Comparison of ENCODE assay signal across 1 cellular context in the genomic region with DNA sequence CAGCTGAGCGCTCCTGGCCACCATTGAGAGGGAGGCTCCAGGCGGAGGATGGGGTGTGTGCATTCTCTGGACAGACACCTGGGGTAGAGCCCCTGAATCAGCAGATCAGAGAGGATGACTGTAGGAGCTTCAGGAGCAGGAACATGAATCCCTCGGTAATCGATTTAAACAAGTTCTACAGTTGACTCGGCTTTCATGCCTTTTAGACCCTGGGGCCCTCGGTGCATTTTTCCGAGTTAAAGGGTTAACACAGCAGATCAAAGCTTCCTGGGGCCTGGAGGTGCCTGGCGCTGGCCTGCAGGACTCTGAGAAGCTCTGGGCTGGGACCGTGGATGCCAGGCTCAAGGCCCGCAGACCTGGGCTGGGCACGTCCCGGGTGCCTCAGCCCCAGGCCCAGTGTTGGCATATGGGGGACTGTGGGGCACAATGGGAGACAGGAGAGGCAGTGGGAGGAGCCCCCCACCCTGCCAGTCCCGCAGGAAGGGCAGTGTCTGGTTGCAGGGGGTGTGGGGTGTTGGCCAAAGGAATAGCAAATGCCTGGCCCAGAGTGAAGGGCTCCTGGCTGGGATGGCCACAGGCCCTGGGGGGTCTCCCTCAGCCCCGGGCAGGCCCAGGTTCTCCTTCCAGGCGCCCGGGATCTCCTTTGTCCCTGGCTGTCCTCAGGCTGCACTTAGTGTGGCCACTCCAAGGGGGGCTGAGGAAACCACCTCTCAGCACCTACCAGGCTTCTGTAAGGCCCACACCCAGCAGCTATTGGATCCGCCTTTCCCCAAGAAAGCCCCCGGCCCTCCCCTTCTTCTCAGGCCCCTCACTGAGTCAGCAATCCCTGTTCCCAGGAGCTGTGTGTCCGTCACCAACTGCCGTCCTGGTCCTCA.
A peak's percentile ranks its signal among the peaks of the same experiment; 100 is the strongest.
TF ChIP-seq lines count a peak whose summit lies in the region.

No MANE protein-coding gene starts in this region.

TF ChIP-seq in K562, 482 proteins besides CTCF, POLR2A, EP300 and RAD21:
- 0 out of 2 replicates have a peak, but pooled peaks have one; percentile 2 for TF ChIP-seq POLR2G (IDR thresholded peaks at IDR 0.05; ENCODE audit: low read depth, low read length)
- TF ChIP-seq FUS (optimal IDR thresholded peaks at IDR 0.05; ENCODE audit: low read depth, low read length), result no peak
- no peak for TF ChIP-seq STAT5A (IDR thresholded peaks at IDR 0.05; ENCODE audit: borderline replicate concordance, low read length)
- TF ChIP-seq FOS (IDR thresholded peaks at IDR 0.05; ENCODE audit: extremely low read depth, insufficient read length), result no peak
- no peak for TF ChIP-seq PHB (CRISPR knock-in tag; IDR thresholded peaks at IDR 0.05)
- TF ChIP-seq, protein P1, sequence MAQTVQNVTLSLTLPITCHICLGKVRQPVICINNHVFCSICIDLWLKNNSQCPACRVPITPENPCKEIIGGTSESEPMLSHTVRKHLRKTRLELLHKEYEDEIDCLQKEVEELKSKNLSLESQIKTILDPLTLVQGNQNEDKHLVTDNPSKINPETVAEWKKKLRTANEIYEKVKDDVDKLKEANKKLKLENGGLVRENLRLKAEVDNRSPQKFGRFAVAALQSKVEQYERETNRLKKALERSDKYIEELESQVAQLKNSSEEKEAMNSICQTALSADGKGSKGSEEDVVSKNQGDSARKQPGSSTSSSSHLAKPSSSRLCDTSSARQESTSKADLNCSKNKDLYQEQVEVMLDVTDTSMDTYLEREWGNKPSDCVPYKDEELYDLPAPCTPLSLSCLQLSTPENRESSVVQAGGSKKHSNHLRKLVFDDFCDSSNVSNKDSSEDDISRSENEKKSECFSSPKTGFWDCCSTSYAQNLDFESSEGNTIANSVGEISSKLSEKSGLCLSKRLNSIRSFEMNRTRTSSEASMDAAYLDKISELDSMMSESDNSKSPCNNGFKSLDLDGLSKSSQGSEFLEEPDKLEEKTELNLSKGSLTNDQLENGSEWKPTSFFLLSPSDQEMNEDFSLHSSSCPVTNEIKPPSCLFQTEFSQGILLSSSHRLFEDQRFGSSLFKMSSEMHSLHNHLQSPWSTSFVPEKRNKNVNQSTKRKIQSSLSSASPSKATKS (CRISPR knock-in tag; IDR thresholded peaks at IDR 0.05), result no peak
- TF ChIP-seq ZNF165 (CRISPR knock-in tag; IDR thresholded peaks at IDR 0.05; ENCODE audit: borderline replicate concordance), result no peak
- TF ChIP-seq ZZZ3 (IDR thresholded peaks at IDR 0.05), result no peak
- peak; percentile 69; the same call in 1 of the 2 replicates for TF ChIP-seq ZKSCAN1 (IDR thresholded peaks at IDR 0.05; ENCODE audit: low read depth, low read length)
- TF ChIP-seq ZNF384 (IDR thresholded peaks at IDR 0.05; ENCODE audit: low read depth, low read length), result no peak
- no peak for TF ChIP-seq YBX1 (IDR thresholded peaks at IDR 0.05)
